19 cellular contexts compared by ENCODE assay signal in genomic region chr5:141654298-141654697, GRCh38. TPM values are rescaled to one million over a fixed set of nuclear protein-coding genes. Genes with fewer than 3 reads are reported as not detected.
DNase-seq lines count a peak whose midpoint lies in the region; TF ChIP-seq lines count a peak whose summit lies in the region.
"Had no signal": no experiment of that assay in that cellular context is flagged by ENCODE, and none has a peak within 500 bp of the region (broad histone marks: within the 10 kb centered on the region; RNA-seq: fewer than 3 reads in every experiment).

No MANE protein-coding gene starts in this region.

- H3K36me3 ChIP-seq in MG63, result peaks cover 3% of the 10 kb centered on the region; the same call in 1 of the 2 replicates
- H3K36me3 ChIP-seq: thoracic aorta had no signal

- intact Hi-C loops in CD14-positive monocyte (cut with micrococcal nuclease), result no loop called here

- no peak overlapping the region for H3K27ac Mint-ChIP-seq in CD14-positive monocyte
- H3K27ac Mint-ChIP-seq: activated T-cell treated with anti-CD3 and anti-CD28 coated beads, Interleukin-2, amount 50 U/mL, for 72 hours had no signal

- H3K4me3 ChIP-seq in AG09309 (ENCODE audit: control insufficient read depth, low read depth, low read length), result no peak overlapping the region
- no peak overlapping the region for H3K4me3 ChIP-seq in MG63
- H3K4me3 ChIP-seq: BLaER1, psoas muscle, thoracic aorta had no signal

- no peaks in the 10 kb centered on the region for H3K9me3 ChIP-seq in MG63
- H3K9me3 ChIP-seq: BLaER1, psoas muscle, thoracic aorta had no signal

- H3K4me1 Mint-ChIP-seq in CD14-positive monocyte, result peaks cover 21% of the 10 kb centered on the region

- H3K27me3 Mint-ChIP-seq in CD14-positive monocyte (ENCODE audit: low read depth in 3 of 3), result peaks cover 0 to 2% (median 2%) of the 10 kb centered on the region in 3 donors

- TF ChIP-seq CTCF in AG09309 (IDR thresholded peaks at IDR 0.05; ENCODE audit: control insufficient read depth, insufficient read depth, low read depth, low read length, missing control alignments), result no peak
- TF ChIP-seq CTCF in CD14-positive monocyte (IDR thresholded peaks at IDR 0.05), result no peak

- DNase-seq in AG09309 (ENCODE audit: low read depth) (peak; percentile 73), MG63 (peak; percentile 86), dedifferentiated amniotic fluid mesenchymal stem cell (ENCODE audit: extremely low spot score) (peak; percentile 62), non-pigmented ciliary epithelial cell (ENCODE audit: low read depth) (peak; percentile 82), CD14-positive monocyte (ENCODE audit: low spot score) (no peak), retina (no peak), NAMALWA (ENCODE audit: low spot score) (no peak)
- no peak for DNase-seq in activated CD4-positive, alpha-beta T cell treated with anti-CD3 and anti-CD28 coated beads for 4 hours
- DNase-seq: activated CD4-positive, alpha-beta T cell treated with anti-CD3 and anti-CD28 coated beads, Interleukin-2, amount 50 U/mL, for 4 hours; activated T-cell treated with anti-CD3 and anti-CD28 coated beads, Interleukin-2, amount 50 U/mL, for 72 hours; DMS 273 treated with DMSO at 0.1 percent for 48 hours; erythroblast; KG1; left ventricle myocardium superior; NCI-H1417; NCI-H446; psoas muscle had no signal

- peaks cover 0 to 2% (median 0%) of the 10 kb centered on the region in 7 donors for H3K9me3 Mint-ChIP-seq in CD14-positive monocyte
- H3K9me3 Mint-ChIP-seq: activated T-cell treated with anti-CD3 and anti-CD28 coated beads, Interleukin-2, amount 50 U/mL, for 72 hours had no signal

- no peak overlapping the region for H3K4me3 Mint-ChIP-seq in CD14-positive monocyte
- H3K4me3 Mint-ChIP-seq: activated T-cell treated with anti-CD3 and anti-CD28 coated beads, Interleukin-2, amount 50 U/mL, for 72 hours had no signal

- no peaks in the 10 kb centered on the region for H3K27me3 ChIP-seq in MG63
- H3K27me3 ChIP-seq: BLaER1 had no signal

- H3K36me3 Mint-ChIP-seq in CD14-positive monocyte, result peaks cover 60% of the 10 kb centered on the region in 2 donors

RNA-seq across cellular contexts. Expression of gene FCHSD1, which starts 3.1 kb away (rescaled TPM):
- total RNA-seq in MG63 (2014; rRNA removed; shearing (Covaris generic); ENCODE audit: low replicate concordance), result 3.4 and 5.8 TPM in 2 replicates
- polyA plus RNA-seq in CD14-positive monocyte, result 1 to 10 TPM; 3.0 to 3.4 TPM

RNA-seq across cellular contexts. Expression of gene RELL2, which starts 17.5 kb away (rescaled TPM):
- 13.2 and 15.1 TPM in 2 replicates for total RNA-seq in MG63 (2014; rRNA removed; shearing (Covaris generic); ENCODE audit: low replicate concordance)
- polyA plus RNA-seq in CD14-positive monocyte, result 1 to 10 TPM; 1.0 to 1.3 TPM

RNA-seq across cellular contexts. Expression of gene HDAC3, which starts 17.6 kb away (rescaled TPM):
- 122 and 169 TPM in 2 replicates for total RNA-seq in MG63 (2014; rRNA removed; shearing (Covaris generic); ENCODE audit: low replicate concordance)
- polyA plus RNA-seq in CD14-positive monocyte, result 10 to 100 TPM; 80.5 to 82.3 TPM

RNA-seq across cellular contexts. Expression of gene ARAP3, which starts 27.7 kb away (rescaled TPM):
- total RNA-seq in MG63 (2014; rRNA removed; shearing (Covaris generic); ENCODE audit: low replicate concordance), result 2.1 and 4.6 TPM in 2 replicates
- polyA plus RNA-seq in CD14-positive monocyte, result 1 to 10 TPM; 1.2 to 2.2 TPM

RNA-seq across cellular contexts. Expression of gene DIAPH1, which starts 35.5 kb away (rescaled TPM):
- total RNA-seq in MG63 (2014; rRNA removed; shearing (Covaris generic); ENCODE audit: low replicate concordance), result 28.4 and 43.9 TPM in 2 replicates
- polyA plus RNA-seq in CD14-positive monocyte, result 10 to 100 TPM; 60.2 to 98.6 TPM

Comparison
In these comparisons a context has a peak if more than half of its experiments do, and no peak if none do; other contexts are left out.
1. DNase-seq: peak in AG09309 (single experiment), MG63 (single experiment), dedifferentiated amniotic fluid mesenchymal stem cell (single experiment) and non-pigmented ciliary epithelial cell (single experiment); none in activated CD4-positive, alpha-beta T cell treated with anti-CD3 and anti-CD28 coated beads for 4 hours (0 of 2), CD14-positive monocyte (single experiment), retina (single experiment) and NAMALWA (single experiment).